Comparison of ENCODE assay signal across 7 cellular contexts in the genomic region with DNA sequence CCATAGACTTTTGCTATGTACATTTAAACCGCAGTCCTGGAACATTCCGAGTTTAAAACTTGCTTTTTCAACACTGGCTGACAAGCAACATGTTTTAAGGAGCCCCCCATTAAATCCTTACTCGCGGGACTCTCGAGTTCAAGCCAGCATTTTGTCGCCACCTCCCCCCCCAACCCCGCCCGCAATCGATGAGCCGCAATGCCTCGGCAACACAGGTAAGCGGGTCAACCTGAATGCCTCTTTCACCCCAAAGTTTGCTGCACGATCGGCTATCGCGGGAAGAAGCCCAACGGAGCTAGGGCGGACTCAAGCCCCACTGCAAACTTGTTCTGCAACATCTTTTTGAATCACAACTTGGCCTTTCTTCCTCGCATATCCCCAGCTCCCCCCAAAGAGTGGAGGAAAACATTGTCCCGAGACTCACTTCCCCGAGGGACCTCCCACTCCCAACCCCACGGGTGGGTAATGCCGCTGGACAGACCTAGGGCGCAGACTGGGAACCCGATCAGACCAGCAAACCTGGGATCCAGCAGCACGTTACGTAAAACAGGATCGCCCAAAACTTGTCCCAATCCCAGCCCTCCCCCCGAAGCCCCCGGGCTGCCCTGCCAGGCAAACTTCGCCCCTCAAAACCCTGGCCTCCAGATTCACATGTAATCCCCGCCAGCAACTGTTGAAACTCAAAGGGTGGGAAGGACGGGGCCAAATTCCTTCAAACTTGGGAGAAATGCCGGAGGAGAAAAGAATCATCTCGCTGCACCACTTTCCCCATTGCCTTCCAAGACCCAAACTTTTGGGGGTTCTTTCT. TPM values are rescaled to one million over a fixed set of nuclear protein-coding genes. Genes with fewer than 3 reads are reported as not detected.
DNase-seq lines count a peak whose midpoint lies in the region; ATAC-seq and TF ChIP-seq lines count a peak whose summit lies in the region.

No MANE protein-coding gene starts in this region.

- peaks cover 9% of the 10 kb centered on the region for H3K79me1 ChIP-seq in neuronal stem cell (ENCODE audit: low read depth, low read length)

- peaks cover 24% of the 10 kb centered on the region for H3K36me3 Mint-ChIP-seq in T-helper 17 cell (ENCODE audit: low read depth)

- no peak for TF ChIP-seq CTCF in HEK293 (tag by site-specific recombination; IDR thresholded peaks at IDR 0.05)

- H4K8ac ChIP-seq in neuronal stem cell (ENCODE audit: low read depth, low read length): no peak overlapping the region

- H2BK5ac ChIP-seq in neuronal stem cell (ENCODE audit: low read length): peak overlapping the region; percentile 89

- no peak overlapping the region for H2BK120ac ChIP-seq in neuronal stem cell (ENCODE audit: low read depth, low read length)

- no peak overlapping the region for H3K4ac ChIP-seq in neuronal stem cell (ENCODE audit: low read length)

- no peak overlapping the region for H4K91ac ChIP-seq in neuronal stem cell (ENCODE audit: low read depth, low read length, poor library complexity)

- no peaks in the 10 kb centered on the region for H3K27me3 Mint-ChIP-seq in T-helper 17 cell

- H3K4me3 ChIP-seq in HEK293 (ENCODE audit: low read depth, low read length) (peak overlapping the region; percentile 65), esophagus (ENCODE audit: low read depth in 1 of 2, low read length in 2 of 2) (peak overlapping the region; percentile 91 to 99), neuronal stem cell (ENCODE audit: low read length in 2 of 2) (peak overlapping the region; percentile 92 to 99)

- peak overlapping the region; percentile 96 for H3K9ac ChIP-seq in neuronal stem cell (ENCODE audit: low read depth, low read length, poor library complexity)

- peaks cover 56% of the 10 kb centered on the region for H3K4me1 Mint-ChIP-seq in T-helper 17 cell

- H2BK15ac ChIP-seq in neuronal stem cell (ENCODE audit: low read length): no peak overlapping the region

- H3K36me3 ChIP-seq in HEK293 (ENCODE audit: control insufficient read depth in 2 of 2, insufficient read depth in 1 of 2, low read length in 2 of 2) (peaks cover 14 to 27% of the 10 kb centered on the region in 2 experiments), esophagus (ENCODE audit: control insufficient read depth in 2 of 2, insufficient read depth in 2 of 2, low read length in 1 of 2) (peaks cover 7 to 16% of the 10 kb centered on the region in 2 donors), neuronal stem cell (replicated peaks in 1 of 2; ENCODE audit: control insufficient read depth in 2 of 2, insufficient read depth in 2 of 2, low read length in 2 of 2) (peaks cover 20 to 47% of the 10 kb centered on the region in 2 donors)

- peak overlapping the region; percentile 17 for H3K23ac ChIP-seq in neuronal stem cell (ENCODE audit: low read depth, low read length, poor library complexity)

- peak overlapping the region; percentile 73 for H3K4me2 ChIP-seq in neuronal stem cell (ENCODE audit: insufficient read depth, low read length, poor library complexity, severe bottlenecking)

- peak overlapping the region; percentile 99 for H3K27ac Mint-ChIP-seq in T-helper 17 cell

- POLR2A ChIA-PET in HEK293 (lab: Yijun Ruan, JAX): interaction anchor here (0.6 to 1.5 kb wide), 18 partner anchors 12 to 791 kb away, joined by 3 to 14 read pairs (median 6); no protein-coding TSS in a partner anchor

- H2AK5ac ChIP-seq in neuronal stem cell (ENCODE audit: low read depth, low read length): peak overlapping the region; percentile 78

- no peak overlapping the region for H3K14ac ChIP-seq in neuronal stem cell (ENCODE audit: low read length)

- peak overlapping the region; percentile 97 for H3K18ac ChIP-seq in neuronal stem cell (ENCODE audit: low read length)

- H3K4me3 Mint-ChIP-seq in T-helper 17 cell: peak overlapping the region; percentile 96

- H2AFZ ChIP-seq in neuronal stem cell (ENCODE audit: low read length): no peak overlapping the region

- CTCF ChIA-PET in HEK293 (lab: Yijun Ruan, JAX): interaction anchor here (1.0 to 1.3 kb wide), 2 partner anchors 13 to 24 kb away, joined by 3 to 4 read pairs; no protein-coding TSS in a partner anchor

- DNase-seq in T-helper 17 cell (no peak), neuronal stem cell (ENCODE audit: low spot score) (no peak)

- H3K27ac ChIP-seq in HEK293 (ENCODE audit: extremely low read depth, low read depth, low read length): peak overlapping the region; percentile 99
- H3K27ac ChIP-seq in esophagus (ENCODE audit: low read depth in 2 of 2, low read length in 1 of 2): peak overlapping the region; percentile 99 to 100
- peak overlapping the region; percentile 99 for H3K27ac ChIP-seq in neuronal stem cell (replicated peaks; ENCODE audit: low read length)

- H3K4me1 ChIP-seq in HEK293 (ENCODE audit: control insufficient read depth, insufficient read depth, low read length) (peaks cover 7% of the 10 kb centered on the region; the same call in 1 of the 2 replicates), esophagus (ENCODE audit: control insufficient read depth in 2 of 2, insufficient read depth in 2 of 2, low read length in 1 of 2) (peaks cover 2 to 4% of the 10 kb centered on the region in 2 donors), neuronal stem cell (ENCODE audit: control insufficient read depth in 2 of 2, insufficient read depth in 1 of 2, low read depth in 1 of 2, low read length in 2 of 2) (peaks cover 22 to 26% of the 10 kb centered on the region in 2 donors)

- H3K9me3 ChIP-seq in HEK293 (ENCODE audit: control insufficient read depth, insufficient read depth, low read depth, low read length) (no peaks in the 10 kb centered on the region), T-helper 17 cell (ENCODE audit: control insufficient read depth, low read length, poor library complexity, severe bottlenecking) (peaks cover 2% of the 10 kb centered on the region), esophagus (ENCODE audit: control insufficient read depth in 2 of 2, insufficient read depth in 1 of 2, low read depth in 1 of 2, low read length in 1 of 2) (no peaks in the 10 kb centered on the region), neuronal stem cell (replicated peaks in 1 of 2; ENCODE audit: control insufficient read depth in 2 of 2, insufficient read depth in 1 of 2, low read depth in 1 of 2, low read length in 2 of 2) (peaks cover 0 to 6% of the 10 kb centered on the region in 2 donors)

- H3K27me3 ChIP-seq in esophagus (ENCODE audit: control insufficient read depth in 1 of 2, insufficient read depth in 2 of 2, low read length in 2 of 2) (no peaks in the 10 kb centered on the region), neuronal stem cell (ENCODE audit: control insufficient read depth in 3 of 3, insufficient read depth in 3 of 3, low read depth in 1 of 3, low read length in 3 of 3) (no peaks in the 10 kb centered on the region)

- ATAC-seq in T-helper 17 cell (no peak), GM19324 (IDR thresholded peaks at IDR 0.05; ENCODE audit: low FRiP score, unreplicated experiment) (no peak), GM21786 (IDR thresholded peaks at IDR 0.05; ENCODE audit: unreplicated experiment) (no peak), HG02571 (IDR thresholded peaks at IDR 0.05; ENCODE audit: unreplicated experiment) (no peak)

- no peak overlapping the region for H2BK12ac ChIP-seq in neuronal stem cell (ENCODE audit: low read length)

- WGBS in esophagus, 2 donors: 0 to 1% methylated on average over 35 of the region's 35 CpGs
- no CpG with 5 or more reads among the region's 35 CpGs for WGBS in neuronal stem cell (ENCODE audit: extremely low coverage in 2 of 2, insufficient read length in 2 of 2, insufficient replicate concordance in 1 of 2), 2 donors

TF ChIP-seq in HEK293, 187 proteins besides CTCF, POLR2A, EP300 and RAD21 (continues in another document):
- TF ChIP-seq, protein P1, sequence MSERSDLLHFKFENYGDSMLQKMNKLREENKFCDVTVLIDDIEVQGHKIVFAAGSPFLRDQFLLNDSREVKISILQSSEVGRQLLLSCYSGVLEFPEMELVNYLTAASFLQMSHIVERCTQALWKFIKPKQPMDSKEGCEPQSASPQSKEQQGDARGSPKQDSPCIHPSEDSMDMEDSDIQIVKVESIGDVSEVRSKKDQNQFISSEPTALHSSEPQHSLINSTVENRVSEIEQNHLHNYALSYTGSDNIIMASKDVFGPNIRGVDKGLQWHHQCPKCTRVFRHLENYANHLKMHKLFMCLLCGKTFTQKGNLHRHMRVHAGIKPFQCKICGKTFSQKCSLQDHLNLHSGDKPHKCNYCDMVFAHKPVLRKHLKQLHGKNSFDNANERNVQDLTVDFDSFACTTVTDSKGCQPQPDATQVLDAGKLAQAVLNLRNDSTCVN (tag by site-specific recombination; optimal IDR thresholded peaks at IDR 0.05): no peak
- TF ChIP-seq ZNF10 (tag by site-specific recombination; IDR thresholded peaks at IDR 0.05) (0 out of 2 replicates have a peak, but pooled peaks have one; percentile 23), ZNF600 (tag by site-specific recombination; IDR thresholded peaks at IDR 0.05) (peak; percentile 31; the same call in 1 of the 2 replicates)
- TF ChIP-seq, protein P2, sequence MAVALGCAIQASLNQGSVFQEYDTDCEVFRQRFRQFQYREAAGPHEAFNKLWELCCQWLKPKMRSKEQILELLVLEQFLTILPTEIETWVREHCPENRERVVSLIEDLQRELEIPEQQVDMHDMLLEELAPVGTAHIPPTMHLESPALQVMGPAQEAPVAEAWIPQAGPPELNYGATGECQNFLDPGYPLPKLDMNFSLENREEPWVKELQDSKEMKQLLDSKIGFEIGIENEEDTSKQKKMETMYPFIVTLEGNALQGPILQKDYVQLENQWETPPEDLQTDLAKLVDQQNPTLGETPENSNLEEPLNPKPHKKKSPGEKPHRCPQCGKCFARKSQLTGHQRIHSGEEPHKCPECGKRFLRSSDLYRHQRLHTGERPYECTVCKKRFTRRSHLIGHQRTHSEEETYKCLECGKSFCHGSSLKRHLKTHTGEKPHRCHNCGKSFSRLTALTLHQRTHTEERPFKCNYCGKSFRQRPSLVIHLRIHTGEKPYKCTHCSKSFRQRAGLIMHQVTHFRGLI (tag by site-specific recombination; IDR thresholded peaks at IDR 0.05): peak; percentile 73; the same call in 1 of the 2 replicates

RNA-seq across cellular contexts. Expression of a gene that starts 0.6 kb away (rescaled TPM):
- 100 to 1,000 TPM; 217 to 257 TPM for total RNA-seq in T-helper 17 cell
- polyA plus RNA-seq in esophagus: 10 to 100 TPM; 58.8 to 84.0 TPM
- polyA plus RNA-seq in neuronal stem cell (2013, experiment 1 of 2): 270 TPM
- 294 TPM for polyA plus RNA-seq in neuronal stem cell (2013, experiment 2 of 2)
